In genomic region chr7:74606101-74606908, GRCh38 we compare ENCODE assay signal across 8 cellular contexts. TPM values are rescaled to one million over a fixed set of nuclear protein-coding genes. Genes with fewer than 3 reads are reported as not detected.
DNase-seq lines count a peak whose midpoint lies in the region; ATAC-seq, FAIRE-seq and TF ChIP-seq lines count a peak whose summit lies in the region.

No MANE protein-coding gene starts in this region.

- no peaks in the 10 kb centered on the region for H3K79me2 ChIP-seq in MM.1S (ENCODE audit: low read length)

- ATAC-seq in HG03139 (IDR thresholded peaks at IDR 0.05; ENCODE audit: unreplicated experiment), result no peak

- no peak; the same call in 1 of the 2 replicates for TF ChIP-seq CTCF in MM.1S (IDR thresholded peaks at IDR 0.05; ENCODE audit: low read length)

- no peak overlapping the region for H3K27ac ChIP-seq in MM.1S (ENCODE audit: low read length)
- no peak overlapping the region for H3K27ac ChIP-seq in mesodermal cell (ENCODE audit: low read depth, low read length, severe bottlenecking)

- no peaks in the 10 kb centered on the region for H4K20me1 ChIP-seq in MM.1S (ENCODE audit: insufficient read depth, low read length)

- peak overlapping the region; percentile 29; the same call in 1 of the 2 replicates for H3K9ac ChIP-seq in MM.1S (ENCODE audit: low read length)

- H3K4me1 ChIP-seq in MM.1S (ENCODE audit: low read length), result no peaks in the 10 kb centered on the region; the same call in 1 of the 2 replicates
- H3K4me1 ChIP-seq in mesodermal cell (ENCODE audit: control insufficient read depth, insufficient read depth, low read length, poor library complexity, severe bottlenecking), result peaks cover 11% of the 10 kb centered on the region

- no peak; the same call in 1 of the 2 replicates for TF ChIP-seq POLR2A in GM12892 (IDR thresholded peaks at IDR 0.05; ENCODE audit: low read depth, low read length)

- DNase-seq in GM12892 (ENCODE audit: insufficient read length), result peak; percentile 58
- peak; percentile 33 for DNase-seq in MM.1S
- DNase-seq in activated CD4-positive, alpha-beta T cell treated with anti-CD3 and anti-CD28 coated beads, Interleukin-2, amount 50 U/mL, for 48 hours, result peak; percentile 55 to 67
- peak; percentile 51 for DNase-seq in ecto neural progenitor cell (ENCODE audit: low spot score)
- peak; percentile 47 for DNase-seq in stimulated activated naive CD4-positive, alpha-beta T cell treated with Interleukin-2 at 50 U/mL for 16 hours (lab: John Stamatoyannopoulos, UW)
- no peak for DNase-seq in KG1 (lab: John Stamatoyannopoulos, UW)

- no peaks in the 10 kb centered on the region for H3K9me3 ChIP-seq in MM.1S (replicated peaks; ENCODE audit: insufficient read depth, low read length)
- no peaks in the 10 kb centered on the region for H3K9me3 ChIP-seq in mesodermal cell (ENCODE audit: control insufficient read depth, low read length)

- H2AFZ ChIP-seq in MM.1S (ENCODE audit: low read length), result peak overlapping the region; percentile 82

- H3K36me3 ChIP-seq in MM.1S (replicated peaks; ENCODE audit: insufficient read depth, low read length), result no peaks in the 10 kb centered on the region
- H3K36me3 ChIP-seq in mesodermal cell (ENCODE audit: control insufficient read depth, insufficient read depth, low read length), result peaks cover 11% of the 10 kb centered on the region

- H3F3A ChIP-seq in MM.1S (ENCODE audit: insufficient read depth, low read length), result no peaks in the 10 kb centered on the region

- peak overlapping the region; percentile 78 for H3K4me2 ChIP-seq in MM.1S (ENCODE audit: low read depth, low read length)

- peak; percentile 27 for FAIRE-seq in GM12892 (lab: Jason Lieb, UNC)

- H3K9me2 ChIP-seq in MM.1S (replicated peaks; ENCODE audit: insufficient read depth, low read length), result no peaks in the 10 kb centered on the region

- H3K27me3 ChIP-seq in MM.1S (replicated peaks; ENCODE audit: insufficient read depth, low read length), result no peaks in the 10 kb centered on the region

- WGBS in mesodermal cell (ENCODE audit: insufficient coverage in 2 of 2), 2 experiments, result 27 to 46% methylated on average over 15 to 45 of the region's 51 CpGs

- H3K4me3 ChIP-seq in MM.1S (ENCODE audit: low read length) (peak overlapping the region; percentile 57), mesodermal cell (ENCODE audit: extremely low read depth, insufficient read depth, low read length, poor library complexity, severe bottlenecking) (peak overlapping the region; percentile 11)

RNA-seq across cellular contexts. Expression of gene GTF2I, which starts 51.2 kb away (rescaled TPM):
- 103 TPM for polyA plus RNA-seq in GM12892 (2012; ENCODE audit: missing spikeins)
- 165 TPM for polyA plus RNA-seq in mesodermal cell (2013, experiment 1 of 2)
- 167 TPM for polyA plus RNA-seq in mesodermal cell (2013, experiment 2 of 2)
